ENCODE assay signal across 1 cellular context in the genomic region with DNA sequence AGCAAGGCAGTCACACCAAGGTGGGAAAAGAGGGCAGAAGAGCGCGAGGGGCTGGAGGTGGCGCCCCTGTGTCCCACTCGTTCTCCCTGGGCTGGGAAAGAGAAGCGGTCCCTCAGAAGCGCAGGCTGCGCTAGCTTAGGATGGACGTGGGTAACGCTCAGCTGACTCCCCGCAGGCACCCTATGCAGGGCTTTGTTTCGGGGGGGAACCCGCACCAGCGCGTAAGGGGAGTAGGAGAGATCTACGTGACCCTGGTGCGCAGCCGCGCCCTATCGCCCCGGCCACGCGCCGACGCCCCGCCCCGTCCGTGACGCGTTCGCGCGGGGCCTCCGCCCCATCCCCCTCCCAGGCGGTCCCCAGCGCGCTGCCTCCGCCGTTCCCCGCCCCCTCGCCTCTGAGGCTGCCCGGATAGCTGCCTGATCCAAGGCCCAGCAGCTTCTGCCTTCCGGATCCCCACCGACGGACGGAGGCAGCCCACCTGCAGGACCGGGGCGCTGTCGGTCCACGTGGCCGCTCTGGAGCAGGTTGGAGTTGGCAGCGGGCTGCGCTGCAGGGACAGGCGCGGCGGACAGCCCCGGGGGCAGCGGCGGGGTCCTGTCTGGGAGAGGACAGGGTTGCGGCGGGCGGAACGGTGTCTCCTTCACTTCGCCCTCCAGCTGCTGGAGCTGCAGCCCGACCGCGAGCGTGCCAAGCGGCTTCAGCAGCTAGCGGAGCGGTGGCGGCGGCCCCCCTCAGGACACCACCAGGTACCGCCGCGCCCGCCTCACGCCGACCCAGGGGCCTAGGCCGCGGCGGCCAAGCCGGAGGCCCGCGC.
TF ChIP-seq lines count a peak whose summit lies in the region.

A gene with protein sequence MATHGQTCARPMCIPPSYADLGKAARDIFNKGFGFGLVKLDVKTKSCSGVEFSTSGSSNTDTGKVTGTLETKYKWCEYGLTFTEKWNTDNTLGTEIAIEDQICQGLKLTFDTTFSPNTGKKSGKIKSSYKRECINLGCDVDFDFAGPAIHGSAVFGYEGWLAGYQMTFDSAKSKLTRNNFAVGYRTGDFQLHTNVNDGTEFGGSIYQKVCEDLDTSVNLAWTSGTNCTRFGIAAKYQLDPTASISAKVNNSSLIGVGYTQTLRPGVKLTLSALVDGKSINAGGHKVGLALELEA (plus strand): TSS at position 604 of the 814 bp plus-strand sequence. CDS start 363 bp downstream, outside the sequence.

TF ChIP-seq in K562, 482 proteins besides CTCF, POLR2A, EP300 and RAD21 (continued from another document and continues in another):
- TF ChIP-seq, protein P1, sequence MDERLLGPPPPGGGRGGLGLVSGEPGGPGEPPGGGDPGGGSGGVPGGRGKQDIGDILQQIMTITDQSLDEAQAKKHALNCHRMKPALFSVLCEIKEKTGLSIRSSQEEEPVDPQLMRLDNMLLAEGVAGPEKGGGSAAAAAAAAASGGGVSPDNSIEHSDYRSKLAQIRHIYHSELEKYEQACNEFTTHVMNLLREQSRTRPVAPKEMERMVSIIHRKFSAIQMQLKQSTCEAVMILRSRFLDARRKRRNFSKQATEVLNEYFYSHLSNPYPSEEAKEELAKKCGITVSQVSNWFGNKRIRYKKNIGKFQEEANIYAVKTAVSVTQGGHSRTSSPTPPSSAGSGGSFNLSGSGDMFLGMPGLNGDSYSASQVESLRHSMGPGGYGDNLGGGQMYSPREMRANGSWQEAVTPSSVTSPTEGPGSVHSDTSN (CRISPR knock-in tag; IDR thresholded peaks at IDR 0.05; ENCODE audit: low read depth): no peak
- TF ChIP-seq, protein P1 (tag; conservative IDR thresholded peaks at IDR 0.05; ENCODE audit: low read depth): no peak
- TF ChIP-seq ZNF717 (CRISPR knock-in tag; IDR thresholded peaks at IDR 0.05) (no peak), SMAD1 (IDR thresholded peaks at IDR 0.05; ENCODE audit: low read depth, low read length, partially characterized antibody) (no peak), CCAR2 (IDR thresholded peaks at IDR 0.05; ENCODE audit: low read depth, low read length) (no peak), ZNF76 (CRISPR knock-in tag; IDR thresholded peaks at IDR 0.05; ENCODE audit: borderline replicate concordance) (peak; percentile 69), XRCC3 (IDR thresholded peaks at IDR 0.05) (no peak), FIP1L1 (IDR thresholded peaks at IDR 0.05; ENCODE audit: low read depth, low read length, poor library complexity, severe bottlenecking) (peak; percentile 100), PTBP1 (IDR thresholded peaks at IDR 0.05; ENCODE audit: low read depth, low read length) (no peak), ERF (CRISPR knock-in tag; IDR thresholded peaks at IDR 0.05) (peak; percentile 83), ZNF408 (CRISPR knock-in tag; IDR thresholded peaks at IDR 0.05; ENCODE audit: low read depth) (no peak), JUND (IDR thresholded peaks at IDR 0.05; ENCODE audit: borderline replicate concordance, low read depth, low read length) (peak; percentile 61), JUND (tag; IDR thresholded peaks at IDR 0.05; ENCODE audit: borderline replicate concordance, low read depth, low read length) (no peak; the same call in 2 of the 3 replicates), FOXP1 (CRISPR knock-in tag; IDR thresholded peaks at IDR 0.05) (peak; percentile 92), MTF1 (CRISPR knock-in tag; IDR thresholded peaks at IDR 0.05; ENCODE audit: borderline replicate concordance) (no peak), HNRNPK (IDR thresholded peaks at IDR 0.05; ENCODE audit: low read depth, low read length, poor library complexity, severe bottlenecking) (peak; percentile 64), ZNF561 (CRISPR knock-in tag; conservative IDR thresholded peaks at IDR 0.05) (no peak), ARID1B (IDR thresholded peaks at IDR 0.05) (0 out of 2 replicates have a peak, but pooled peaks have one; percentile 12), MBD2 (IDR thresholded peaks at IDR 0.05; ENCODE audit: borderline replicate concordance, low read depth) (peak; percentile 50; the same call in 1 of the 2 replicates), GATA2 (CRISPR knock-in tag; IDR thresholded peaks at IDR 0.05) (no peak), BRD9 (IDR thresholded peaks at IDR 0.05; ENCODE audit: low read depth, partially characterized antibody) (peak; percentile 19), SREBF1 (IDR thresholded peaks at IDR 0.05; ENCODE audit: borderline replicate concordance, low read depth, low read length) (no peak), MCM5 (IDR thresholded peaks at IDR 0.05; ENCODE audit: low read depth) (no peak), SREBF2 (CRISPR knock-in tag; IDR thresholded peaks at IDR 0.05) (no peak), NR3C1 (CRISPR knock-in tag; IDR thresholded peaks at IDR 0.05) (peak; percentile 92), EZH2 (IDR thresholded peaks at IDR 0.05; ENCODE audit: borderline replicate concordance, low read depth, low read length) (no peak), OTX1 (CRISPR knock-in tag; IDR thresholded peaks at IDR 0.05) (peak; percentile 56), FOXK1 (CRISPR knock-in tag; IDR thresholded peaks at IDR 0.05; ENCODE audit: borderline replicate concordance) (no peak), TOE1 (IDR thresholded peaks at IDR 0.05; ENCODE audit: borderline replicate concordance) (peak; percentile 98), TOE1 (CRISPR knock-in tag; IDR thresholded peaks at IDR 0.05; ENCODE audit: borderline replicate concordance, low read depth) (no peak), SP1 (CRISPR knock-in tag; IDR thresholded peaks at IDR 0.05) (peak; percentile 98), CBX3 (IDR thresholded peaks at IDR 0.05; ENCODE audit: borderline replicate concordance in 1 of 2, low read length in 2 of 2) (peak in 1 of 2 experiments; percentile 13; a peak in 1 of 3 replicates), YBX1 (IDR thresholded peaks at IDR 0.05) (no peak), ZNF583 (CRISPR knock-in tag; IDR thresholded peaks at IDR 0.05) (0 out of 2 replicates have a peak, but pooled peaks have one; percentile 55), TRIM24 (IDR thresholded peaks at IDR 0.05) (peak; percentile 26 to 78; a peak in 2 of 4 replicates), CBX1 (IDR thresholded peaks at IDR 0.05; ENCODE audit: low read depth) (0 out of 2 replicates have a peak, but pooled peaks have one; percentile 42), ZNF77 (CRISPR knock-in tag; IDR thresholded peaks at IDR 0.05) (no peak), SAP30 (IDR thresholded peaks at IDR 0.05; ENCODE audit: borderline replicate concordance, insufficient read depth, low read depth, low read length, poor library complexity, severe bottlenecking) (peak; percentile 80), TAF9B (IDR thresholded peaks at IDR 0.05; ENCODE audit: partially characterized antibody) (peak; percentile 97), ZEB2 (IDR thresholded peaks at IDR 0.05) (no peak), SRSF9 (IDR thresholded peaks at IDR 0.05; ENCODE audit: borderline replicate concordance, low read depth, low read length) (no peak), SMAD3 (CRISPR knock-in tag; conservative IDR thresholded peaks at IDR 0.05) (peak; percentile 95), ZNF232 (CRISPR knock-in tag; IDR thresholded peaks at IDR 0.05) (0 out of 2 replicates have a peak, but pooled peaks have one; percentile 26), ZNF347 (CRISPR knock-in tag; IDR thresholded peaks at IDR 0.05; ENCODE audit: low read depth) (no peak), CBX5 (IDR thresholded peaks at IDR 0.05; ENCODE audit: borderline replicate concordance, low read depth) (no peak), KHSRP (IDR thresholded peaks at IDR 0.05) (no peak), HLTF (IDR thresholded peaks at IDR 0.05) (no peak), ZNF197 (CRISPR knock-in tag; IDR thresholded peaks at IDR 0.05; ENCODE audit: low read depth) (no peak; the same call in 1 of the 2 replicates), PML (IDR thresholded peaks at IDR 0.05; ENCODE audit: low read length) (peak; percentile 53; the same call in 1 of the 2 replicates), ZNF140 (CRISPR knock-in tag; IDR thresholded peaks at IDR 0.05) (no peak)
- TF ChIP-seq, protein P2, sequence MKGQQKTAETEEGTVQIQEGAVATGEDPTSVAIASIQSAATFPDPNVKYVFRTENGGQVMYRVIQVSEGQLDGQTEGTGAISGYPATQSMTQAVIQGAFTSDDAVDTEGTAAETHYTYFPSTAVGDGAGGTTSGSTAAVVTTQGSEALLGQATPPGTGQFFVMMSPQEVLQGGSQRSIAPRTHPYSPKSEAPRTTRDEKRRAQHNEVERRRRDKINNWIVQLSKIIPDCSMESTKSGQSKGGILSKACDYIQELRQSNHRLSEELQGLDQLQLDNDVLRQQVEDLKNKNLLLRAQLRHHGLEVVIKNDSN (CRISPR knock-in tag; IDR thresholded peaks at IDR 0.05): peak; percentile 43; the same call in 1 of the 2 replicates
- TF ChIP-seq, protein P3, sequence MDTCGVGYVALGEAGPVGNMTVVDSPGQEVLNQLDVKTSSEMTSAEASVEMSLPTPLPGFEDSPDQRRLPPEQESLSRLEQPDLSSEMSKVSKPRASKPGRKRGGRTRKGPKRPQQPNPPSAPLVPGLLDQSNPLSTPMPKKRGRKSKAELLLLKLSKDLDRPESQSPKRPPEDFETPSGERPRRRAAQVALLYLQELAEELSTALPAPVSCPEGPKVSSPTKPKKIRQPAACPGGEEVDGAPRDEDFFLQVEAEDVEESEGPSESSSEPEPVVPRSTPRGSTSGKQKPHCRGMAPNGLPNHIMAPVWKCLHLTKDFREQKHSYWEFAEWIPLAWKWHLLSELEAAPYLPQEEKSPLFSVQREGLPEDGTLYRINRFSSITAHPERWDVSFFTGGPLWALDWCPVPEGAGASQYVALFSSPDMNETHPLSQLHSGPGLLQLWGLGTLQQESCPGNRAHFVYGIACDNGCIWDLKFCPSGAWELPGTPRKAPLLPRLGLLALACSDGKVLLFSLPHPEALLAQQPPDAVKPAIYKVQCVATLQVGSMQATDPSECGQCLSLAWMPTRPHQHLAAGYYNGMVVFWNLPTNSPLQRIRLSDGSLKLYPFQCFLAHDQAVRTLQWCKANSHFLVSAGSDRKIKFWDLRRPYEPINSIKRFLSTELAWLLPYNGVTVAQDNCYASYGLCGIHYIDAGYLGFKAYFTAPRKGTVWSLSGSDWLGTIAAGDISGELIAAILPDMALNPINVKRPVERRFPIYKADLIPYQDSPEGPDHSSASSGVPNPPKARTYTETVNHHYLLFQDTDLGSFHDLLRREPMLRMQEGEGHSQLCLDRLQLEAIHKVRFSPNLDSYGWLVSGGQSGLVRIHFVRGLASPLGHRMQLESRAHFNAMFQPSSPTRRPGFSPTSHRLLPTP (IDR thresholded peaks at IDR 0.05; ENCODE audit: borderline replicate concordance, extremely low read depth, insufficient read length): no peak
- TF ChIP-seq, protein P4, sequence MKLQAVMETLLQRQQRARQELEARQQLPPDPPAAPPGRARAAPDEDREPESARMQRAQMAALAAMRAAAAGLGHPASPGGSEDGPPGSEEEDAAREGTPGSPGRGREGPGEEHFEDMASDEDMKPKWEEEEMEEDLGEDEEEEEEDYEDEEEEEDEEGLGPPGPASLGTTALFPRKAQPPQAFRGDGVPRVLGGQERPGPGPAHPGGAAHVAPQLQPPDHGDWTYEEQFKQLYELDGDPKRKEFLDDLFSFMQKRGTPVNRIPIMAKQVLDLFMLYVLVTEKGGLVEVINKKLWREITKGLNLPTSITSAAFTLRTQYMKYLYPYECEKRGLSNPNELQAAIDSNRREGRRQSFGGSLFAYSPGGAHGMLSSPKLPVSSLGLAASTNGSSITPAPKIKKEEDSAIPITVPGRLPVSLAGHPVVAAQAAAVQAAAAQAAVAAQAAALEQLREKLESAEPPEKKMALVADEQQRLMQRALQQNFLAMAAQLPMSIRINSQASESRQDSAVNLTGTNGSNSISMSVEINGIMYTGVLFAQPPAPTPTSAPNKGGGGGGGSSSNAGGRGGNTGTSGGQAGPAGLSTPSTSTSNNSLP (IDR thresholded peaks at IDR 0.05; ENCODE audit: borderline replicate concordance, low read depth, low read length): no peak
- TF ChIP-seq, protein P5, sequence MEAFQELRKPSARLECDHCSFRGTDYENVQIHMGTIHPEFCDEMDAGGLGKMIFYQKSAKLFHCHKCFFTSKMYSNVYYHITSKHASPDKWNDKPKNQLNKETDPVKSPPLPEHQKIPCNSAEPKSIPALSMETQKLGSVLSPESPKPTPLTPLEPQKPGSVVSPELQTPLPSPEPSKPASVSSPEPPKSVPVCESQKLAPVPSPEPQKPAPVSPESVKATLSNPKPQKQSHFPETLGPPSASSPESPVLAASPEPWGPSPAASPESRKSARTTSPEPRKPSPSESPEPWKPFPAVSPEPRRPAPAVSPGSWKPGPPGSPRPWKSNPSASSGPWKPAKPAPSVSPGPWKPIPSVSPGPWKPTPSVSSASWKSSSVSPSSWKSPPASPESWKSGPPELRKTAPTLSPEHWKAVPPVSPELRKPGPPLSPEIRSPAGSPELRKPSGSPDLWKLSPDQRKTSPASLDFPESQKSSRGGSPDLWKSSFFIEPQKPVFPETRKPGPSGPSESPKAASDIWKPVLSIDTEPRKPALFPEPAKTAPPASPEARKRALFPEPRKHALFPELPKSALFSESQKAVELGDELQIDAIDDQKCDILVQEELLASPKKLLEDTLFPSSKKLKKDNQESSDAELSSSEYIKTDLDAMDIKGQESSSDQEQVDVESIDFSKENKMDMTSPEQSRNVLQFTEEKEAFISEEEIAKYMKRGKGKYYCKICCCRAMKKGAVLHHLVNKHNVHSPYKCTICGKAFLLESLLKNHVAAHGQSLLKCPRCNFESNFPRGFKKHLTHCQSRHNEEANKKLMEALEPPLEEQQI (IDR thresholded peaks at IDR 0.05): peak; percentile 73; the same call in 1 of the 2 replicates
- TF ChIP-seq, protein P6, sequence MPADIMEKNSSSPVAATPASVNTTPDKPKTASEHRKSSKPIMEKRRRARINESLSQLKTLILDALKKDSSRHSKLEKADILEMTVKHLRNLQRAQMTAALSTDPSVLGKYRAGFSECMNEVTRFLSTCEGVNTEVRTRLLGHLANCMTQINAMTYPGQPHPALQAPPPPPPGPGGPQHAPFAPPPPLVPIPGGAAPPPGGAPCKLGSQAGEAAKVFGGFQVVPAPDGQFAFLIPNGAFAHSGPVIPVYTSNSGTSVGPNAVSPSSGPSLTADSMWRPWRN (IDR thresholded peaks at IDR 0.05; ENCODE audit: low read depth): 0 out of 2 replicates have a peak, but pooled peaks have one; percentile 9
